In the genomic region with DNA sequence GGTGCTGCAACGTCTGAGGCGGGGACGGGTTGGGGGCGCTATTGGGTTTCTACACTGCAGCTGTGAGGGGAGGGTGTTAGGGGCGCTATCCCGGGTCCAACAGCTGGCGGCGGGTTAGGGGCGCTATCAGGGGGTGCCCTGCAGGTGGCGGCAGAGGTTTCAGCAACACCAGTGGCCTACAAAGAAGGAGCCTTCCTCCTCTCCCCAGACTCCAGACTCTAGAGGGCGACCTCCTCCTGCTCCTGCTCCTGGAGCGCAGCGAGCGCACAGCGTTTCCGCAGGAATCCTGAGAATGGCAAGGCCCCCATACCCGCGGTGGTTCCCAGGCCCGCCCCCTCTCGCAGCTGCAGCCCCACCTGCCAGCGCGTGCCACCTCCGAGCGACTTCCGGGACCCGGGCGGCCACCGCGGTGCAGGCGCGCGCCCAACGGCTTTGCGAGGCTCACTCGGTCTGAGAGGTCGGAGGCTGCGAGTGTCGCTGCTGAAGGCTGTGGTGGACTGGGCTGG, we compare ENCODE assay signal across 8 cellular contexts. TPM values are rescaled to one million over a fixed set of nuclear protein-coding genes. Genes with fewer than 3 reads are reported as not detected.
DNase-seq lines count a peak whose midpoint lies in the region; ATAC-seq and TF ChIP-seq lines count a peak whose summit lies in the region.
"Not testable (repeated sequence)": the region's sequence is repeated elsewhere in the genome, so short reads cannot be mapped to it uniquely, and the experiment has no call there.

No MANE protein-coding gene starts in this region.

- not testable (repeated sequence) for H3K9me3 Mint-ChIP-seq in activated CD8-positive, alpha-beta T cell treated with anti-CD3 and anti-CD28 coated beads for 36 hours

- H3K27ac Mint-ChIP-seq in activated CD8-positive, alpha-beta T cell treated with anti-CD3 and anti-CD28 coated beads for 36 hours = peak overlapping the region; percentile 82

- ATAC-seq in HG03196 (IDR thresholded peaks at IDR 0.05; ENCODE audit: unreplicated experiment) (peak; percentile 85), right lobe of liver (peak; percentile 90 to 98 (median 94))
- ATAC-seq in activated CD8-positive, alpha-beta T cell treated with anti-CD3 and anti-CD28 coated beads for 36 hours = peak; percentile 92

- H3K9me3 ChIP-seq in duodenal mucosa (ENCODE audit: control insufficient read depth in 1 of 2, low read length in 2 of 2); right lobe of liver: not testable (repeated sequence)

- DNase-seq in GM19238 (ENCODE audit: insufficient read length, low spot score) (peak; percentile 26), NCI-H526 treated with DMSO at 0.1 percent for 48 hours (lab: John Stamatoyannopoulos, UW) (peak; percentile 38), right lobe of liver (peak; percentile 55 to 72 (median 61))
- DNase-seq in activated CD8-positive, alpha-beta T cell treated with anti-CD3 and anti-CD28 coated beads for 36 hours = peak; percentile 91
- peak; percentile 57 to 79 (median 60) for DNase-seq in stimulated activated CD4-positive, alpha-beta T cell treated with anti-CD3 and anti-CD28 coated beads, TNF-alpha, amount 100 ng/mL, for 24 hours (ENCODE audit: low read depth in 3 of 3)

- not testable (repeated sequence) for H3K4me1 ChIP-seq in duodenal mucosa (ENCODE audit: control insufficient read depth in 1 of 2, insufficient read depth in 2 of 2, low read length in 2 of 2); right lobe of liver

- 13% methylated on average over 22 of the region's 38 CpGs for WGBS in right lobe of liver (ENCODE audit: insufficient coverage, low coverage, low lambda C conversion rate, missing lambda C conversion rate)

- H3K9ac ChIP-seq in duodenal mucosa (ENCODE audit: low read depth in 1 of 2, low read length in 2 of 2) = not testable (repeated sequence)

- H3K27ac ChIP-seq in C4-2B; duodenal mucosa (ENCODE audit: low read depth, low read length); right lobe of liver: not testable (repeated sequence)

- not testable (repeated sequence) for H3K27me3 Mint-ChIP-seq in activated CD8-positive, alpha-beta T cell treated with anti-CD3 and anti-CD28 coated beads for 36 hours

- not testable (repeated sequence) for H3K4me1 Mint-ChIP-seq in activated CD8-positive, alpha-beta T cell treated with anti-CD3 and anti-CD28 coated beads for 36 hours (ENCODE audit: low read depth)

- CTCF ChIA-PET in activated CD8-positive, alpha-beta T cell treated with anti-CD3 and anti-CD28 coated beads for 36 hours (lab: Charles Lee) = interaction anchor here (1.1 to 2.2 kb wide), 2 partner anchors 12 to 37 kb away, joined by 3 to 8 read pairs; no protein-coding TSS in a partner anchor

- not testable (repeated sequence) for H3K36me3 Mint-ChIP-seq in activated CD8-positive, alpha-beta T cell treated with anti-CD3 and anti-CD28 coated beads for 36 hours (ENCODE audit: low read depth)

- peak overlapping the region; percentile 81 for H3K4me3 Mint-ChIP-seq in activated CD8-positive, alpha-beta T cell treated with anti-CD3 and anti-CD28 coated beads for 36 hours

- not testable (repeated sequence) for TF ChIP-seq POLR2A in right lobe of liver (IDR thresholded peaks at IDR 0.05)

- intact Hi-C loops in activated CD8-positive, alpha-beta T cell treated with anti-CD3 and anti-CD28 coated beads for 36 hours (cut with micrococcal nuclease); right lobe of liver (cut with DNase I): not testable (repeated sequence)

- peak; percentile 79 for TF ChIP-seq CTCF in C4-2B (conservative IDR thresholded peaks at IDR 0.05)
- TF ChIP-seq CTCF in activated CD8-positive, alpha-beta T cell treated with anti-CD3 and anti-CD28 coated beads for 36 hours (IDR thresholded peaks at IDR 0.05) = peak; percentile 73
- TF ChIP-seq CTCF in right lobe of liver (IDR thresholded peaks at IDR 0.05) = peak; percentile 32 to 62 (median 40)

- H3K4me3 ChIP-seq in duodenal mucosa (ENCODE audit: low read depth in 1 of 2, low read length in 2 of 2) (peak overlapping the region; percentile 47 to 55), right lobe of liver (peak overlapping the region; percentile 23 to 58 (median 41))

- POLR2A ChIA-PET in activated CD8-positive, alpha-beta T cell treated with anti-CD3 and anti-CD28 coated beads for 36 hours (lab: Charles Lee) = not testable (repeated sequence)

- H3K27me3 ChIP-seq in duodenal mucosa (ENCODE audit: control insufficient read depth in 1 of 2, insufficient read depth in 2 of 2, low read length in 2 of 2); right lobe of liver: not testable (repeated sequence)

- H3K36me3 ChIP-seq in duodenal mucosa (ENCODE audit: control insufficient read depth in 1 of 2, insufficient read depth in 2 of 2, low read length in 2 of 2); right lobe of liver: not testable (repeated sequence)

RNA-seq across cellular contexts. Expression of gene ZNF519, which starts 46.5 kb away (rescaled TPM):
- 10 to 100 TPM; 14.9 to 17.7 TPM for total RNA-seq in activated CD8-positive, alpha-beta T cell treated with anti-CD3 and anti-CD28 coated beads for 36 hours
- total RNA-seq in right lobe of liver = 1 to 10 TPM in 5 of 6 experiments, under 1 TPM in 1; 0.66 to 2.1 (median 1.5) TPM

Comparison
In these comparisons a context has a peak if more than half of its experiments do, and no peak if none do; other contexts are left out.
1. DNase-seq: peak in every context shown above with its lines; median percentile 91 in activated CD8-positive, alpha-beta T cell treated with anti-CD3 and anti-CD28 coated beads for 36 hours; 61 in right lobe of liver; 60 in stimulated activated CD4-positive, alpha-beta T cell treated with anti-CD3 and anti-CD28 coated beads, TNF-alpha, amount 100 ng/mL, for 24 hours; 38 in NCI-H526 treated with DMSO at 0.1 percent for 48 hours; 26 in GM19238.
2. RNA of gene ZNF519, which starts 46.5 kb away (total RNA-seq): 14.9 to 17.7 TPM in activated CD8-positive, alpha-beta T cell treated with anti-CD3 and anti-CD28 coated beads for 36 hours; 0.66 to 2.1 TPM in right lobe of liver; every median in the first group is over 4 times any median in the second.
3. Peak in every context shown above with its lines, with median percentiles within 50 percentile points of each other: CTCF ChIP-seq and ATAC-seq.